Comparison of ENCODE assay signal across 1 cellular context in the genomic region with DNA sequence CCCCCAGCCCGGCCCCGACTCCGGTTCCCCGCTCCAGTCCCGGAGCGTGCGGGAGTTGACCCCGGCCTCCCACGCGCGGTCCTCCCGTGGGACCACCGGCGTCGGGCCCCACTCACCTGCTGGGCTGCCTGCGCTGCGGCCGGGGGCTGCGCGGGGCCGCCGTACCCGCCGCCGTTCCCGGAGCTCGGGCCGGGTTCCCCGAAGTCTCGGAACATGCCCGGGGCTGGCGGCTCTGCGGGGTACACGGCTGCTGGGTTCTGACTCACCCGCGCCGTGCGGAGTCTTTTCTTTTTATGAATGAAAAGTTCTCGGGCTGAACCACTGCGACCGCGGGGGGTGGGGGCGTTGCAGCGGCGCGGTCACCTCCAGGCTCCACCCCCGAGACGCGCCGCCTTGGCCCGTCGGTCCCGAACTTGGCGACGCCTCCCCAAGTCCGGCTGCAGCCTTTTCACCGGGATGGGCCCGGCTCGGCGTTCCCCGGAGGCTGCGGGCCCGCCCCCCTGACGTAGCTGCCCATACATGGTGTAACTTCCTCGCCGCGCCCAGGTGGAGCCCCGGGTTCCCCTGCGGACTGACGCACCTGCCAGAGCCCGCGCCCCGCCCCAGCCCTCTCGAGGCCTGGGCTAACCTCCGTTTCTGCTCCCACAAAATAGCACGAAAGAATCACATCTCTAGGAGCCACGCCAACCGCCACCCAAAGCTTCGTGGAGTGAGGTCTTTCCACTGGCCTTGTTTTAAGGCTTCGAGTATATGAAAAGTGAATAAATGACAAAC.
TF ChIP-seq lines count a peak whose summit lies in the region.

TSS of gene FOSL1 (minus strand) at position 264 of the 774 bp plus-strand sequence. CDS start at position 215, 49 bp downstream.

TF ChIP-seq in IMR-90, 13 proteins besides CTCF, POLR2A, EP300 and RAD21 (continued from another document):
- TF ChIP-seq SMC3 (IDR thresholded peaks at IDR 0.05; ENCODE audit: low read depth, low read length) (no peak), RCOR1 (IDR thresholded peaks at IDR 0.05; ENCODE audit: insufficient replicate concordance, low read length) (no peak), CEBPB (IDR thresholded peaks at IDR 0.05; ENCODE audit: low read depth, low read length) (peak; percentile 40; the same call in 1 of the 2 replicates)
